In the genomic region with DNA sequence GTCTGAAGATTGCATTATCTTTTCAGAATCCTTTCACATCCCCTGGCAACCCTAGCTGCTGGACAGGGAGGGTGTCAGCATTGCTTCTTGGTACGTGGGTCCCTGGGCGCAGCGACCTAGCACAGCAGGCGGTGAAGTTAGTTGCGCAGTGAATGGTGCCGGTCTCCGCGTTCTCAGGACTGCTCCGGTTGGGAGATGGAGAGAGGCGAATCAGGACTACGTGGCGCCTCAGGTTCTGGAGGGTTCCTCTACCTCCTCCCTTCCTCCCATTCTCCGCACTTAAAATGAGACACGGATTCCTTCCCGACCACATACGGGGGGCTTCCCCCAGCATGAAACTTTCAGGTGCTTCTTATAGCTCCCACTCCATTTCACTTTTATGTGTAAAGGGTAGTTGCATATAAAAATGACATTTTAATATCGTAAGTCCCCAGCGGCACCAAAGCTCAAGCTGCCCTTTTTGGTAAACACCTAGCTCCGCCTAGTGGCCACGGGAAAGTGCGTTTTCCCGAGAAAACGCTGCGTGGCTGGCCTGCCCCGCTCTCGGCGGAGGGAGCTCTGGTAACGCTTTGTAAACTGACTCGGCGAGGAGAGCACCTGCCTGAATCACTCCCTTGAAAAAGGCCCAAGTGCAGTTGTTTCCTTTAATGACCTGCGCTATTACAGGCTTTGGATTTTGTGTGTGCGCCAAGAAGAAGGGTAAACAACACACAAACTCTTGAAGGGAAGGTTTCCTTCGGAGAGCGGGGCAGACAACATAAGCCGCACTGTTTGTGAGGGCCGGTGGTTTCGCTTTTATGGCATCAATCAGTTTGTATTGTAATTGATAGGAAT, we compare ENCODE assay signal across 1 cellular context.
TF ChIP-seq lines count a peak whose summit lies in the region.

No MANE protein-coding gene starts in this region.

TF ChIP-seq in HEK293, 187 proteins besides CTCF, POLR2A, EP300 and RAD21 (continued from another document):
- TF ChIP-seq, protein P1, sequence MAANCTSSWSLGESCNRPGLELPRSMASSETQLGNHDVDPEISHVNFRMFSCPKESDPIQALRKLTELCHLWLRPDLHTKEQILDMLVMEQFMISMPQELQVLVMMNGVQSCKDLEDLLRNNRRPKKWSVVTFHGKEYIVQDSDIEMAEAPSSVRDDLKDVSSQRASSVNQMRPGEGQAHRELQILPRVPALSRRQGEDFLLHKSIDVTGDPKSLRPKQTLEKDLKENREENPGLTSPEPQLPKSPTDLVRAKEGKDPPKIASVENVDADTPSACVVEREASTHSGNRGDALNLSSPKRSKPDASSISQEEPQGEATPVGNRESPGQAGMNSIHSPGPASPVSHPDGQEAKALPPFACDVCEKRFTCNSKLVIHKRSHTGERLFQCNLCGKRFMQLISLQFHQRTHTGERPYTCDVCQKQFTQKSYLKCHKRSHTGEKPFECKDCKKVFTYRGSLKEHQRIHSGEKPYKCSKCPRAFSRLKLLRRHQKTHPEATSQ (tag by site-specific recombination; IDR thresholded peaks at IDR 0.05), result no peak
- TF ChIP-seq ZNF654 (tag by site-specific recombination; IDR thresholded peaks at IDR 0.05; ENCODE audit: low read depth) (peak; percentile 88), YY1 (tag by site-specific recombination; IDR thresholded peaks at IDR 0.05) (peak; percentile 17; the same call in 1 of the 2 replicates), ZNF768 (tag by site-specific recombination; IDR thresholded peaks at IDR 0.05) (no peak), ZNF600 (tag by site-specific recombination; IDR thresholded peaks at IDR 0.05) (peak; percentile 49), ZNF660 (tag by site-specific recombination; IDR thresholded peaks at IDR 0.05) (peak; percentile 69; the same call in 1 of the 2 replicates), ZNF132 (tag by site-specific recombination; IDR thresholded peaks at IDR 0.05; ENCODE audit: borderline replicate concordance) (no peak), ZBTB17 (tag by site-specific recombination; IDR thresholded peaks at IDR 0.05) (peak; percentile 65), SP7 (tag by site-specific recombination; IDR thresholded peaks at IDR 0.05) (no peak)
